Comparison of ENCODE assay signal across 2 cellular contexts in the genomic region with DNA sequence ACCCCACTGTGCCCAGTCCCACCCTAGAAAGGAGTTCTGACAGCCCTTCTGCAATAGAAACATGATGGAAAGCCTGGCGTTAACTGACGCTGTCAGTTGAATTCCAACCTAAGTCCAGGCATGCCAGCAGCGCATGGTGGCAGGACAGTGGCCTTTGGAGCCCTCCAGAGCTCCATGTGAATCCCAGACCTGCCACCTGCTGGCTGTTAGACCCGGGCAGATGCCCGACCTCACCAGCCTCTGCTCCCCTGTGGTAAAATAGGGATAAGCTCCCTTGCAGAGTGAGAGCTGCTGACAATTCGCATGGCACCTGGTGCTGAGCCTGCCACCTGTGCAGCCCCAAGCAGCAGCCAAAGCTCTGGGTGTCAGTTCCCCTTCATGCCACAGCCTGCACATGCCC.
TF ChIP-seq lines count a peak whose summit lies in the region.

No MANE protein-coding gene starts in this region.

TF ChIP-seq in WTC11, 78 proteins besides CTCF, POLR2A, EP300 and RAD21 (continued from another document):
- TF ChIP-seq, protein P1, sequence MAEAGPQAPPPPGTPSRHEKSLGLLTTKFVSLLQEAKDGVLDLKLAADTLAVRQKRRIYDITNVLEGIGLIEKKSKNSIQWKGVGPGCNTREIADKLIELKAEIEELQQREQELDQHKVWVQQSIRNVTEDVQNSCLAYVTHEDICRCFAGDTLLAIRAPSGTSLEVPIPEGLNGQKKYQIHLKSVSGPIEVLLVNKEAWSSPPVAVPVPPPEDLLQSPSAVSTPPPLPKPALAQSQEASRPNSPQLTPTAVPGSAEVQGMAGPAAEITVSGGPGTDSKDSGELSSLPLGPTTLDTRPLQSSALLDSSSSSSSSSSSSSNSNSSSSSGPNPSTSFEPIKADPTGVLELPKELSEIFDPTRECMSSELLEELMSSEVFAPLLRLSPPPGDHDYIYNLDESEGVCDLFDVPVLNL (CRISPR knock-in tag; IDR thresholded peaks at IDR 0.05; ENCODE audit: borderline replicate concordance, low read depth) = no peak
- TF ChIP-seq FOXK1 (CRISPR knock-in tag; IDR thresholded peaks at IDR 0.05) (no peak), KAT7 (CRISPR knock-in tag; IDR thresholded peaks at IDR 0.05; ENCODE audit: borderline replicate concordance) (no peak)

TF ChIP-seq in HepG2, 621 proteins besides CTCF, POLR2A, EP300 and RAD21 (continued from another document):
- TF ChIP-seq, protein P2, sequence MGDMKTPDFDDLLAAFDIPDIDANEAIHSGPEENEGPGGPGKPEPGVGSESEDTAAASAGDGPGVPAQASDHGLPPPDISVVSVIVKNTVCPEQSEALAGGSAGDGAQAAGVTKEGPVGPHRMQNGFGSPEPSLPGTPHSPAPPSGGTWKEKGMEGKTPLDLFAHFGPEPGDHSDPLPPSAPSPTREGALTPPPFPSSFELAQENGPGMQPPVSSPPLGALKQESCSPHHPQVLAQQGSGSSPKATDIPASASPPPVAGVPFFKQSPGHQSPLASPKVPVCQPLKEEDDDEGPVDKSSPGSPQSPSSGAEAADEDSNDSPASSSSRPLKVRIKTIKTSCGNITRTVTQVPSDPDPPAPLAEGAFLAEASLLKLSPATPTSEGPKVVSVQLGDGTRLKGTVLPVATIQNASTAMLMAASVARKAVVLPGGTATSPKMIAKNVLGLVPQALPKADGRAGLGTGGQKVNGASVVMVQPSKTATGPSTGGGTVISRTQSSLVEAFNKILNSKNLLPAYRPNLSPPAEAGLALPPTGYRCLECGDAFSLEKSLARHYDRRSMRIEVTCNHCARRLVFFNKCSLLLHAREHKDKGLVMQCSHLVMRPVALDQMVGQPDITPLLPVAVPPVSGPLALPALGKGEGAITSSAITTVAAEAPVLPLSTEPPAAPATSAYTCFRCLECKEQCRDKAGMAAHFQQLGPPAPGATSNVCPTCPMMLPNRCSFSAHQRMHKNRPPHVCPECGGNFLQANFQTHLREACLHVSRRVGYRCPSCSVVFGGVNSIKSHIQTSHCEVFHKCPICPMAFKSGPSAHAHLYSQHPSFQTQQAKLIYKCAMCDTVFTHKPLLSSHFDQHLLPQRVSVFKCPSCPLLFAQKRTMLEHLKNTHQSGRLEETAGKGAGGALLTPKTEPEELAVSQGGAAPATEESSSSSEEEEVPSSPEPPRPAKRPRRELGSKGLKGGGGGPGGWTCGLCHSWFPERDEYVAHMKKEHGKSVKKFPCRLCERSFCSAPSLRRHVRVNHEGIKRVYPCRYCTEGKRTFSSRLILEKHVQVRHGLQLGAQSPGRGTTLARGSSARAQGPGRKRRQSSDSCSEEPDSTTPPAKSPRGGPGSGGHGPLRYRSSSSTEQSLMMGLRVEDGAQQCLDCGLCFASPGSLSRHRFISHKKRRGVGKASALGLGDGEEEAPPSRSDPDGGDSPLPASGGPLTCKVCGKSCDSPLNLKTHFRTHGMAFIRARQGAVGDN (CRISPR knock-in tag; IDR thresholded peaks at IDR 0.05) = 0 out of 2 replicates have a peak, but pooled peaks have one; percentile 9
- TF ChIP-seq ZNF17 (CRISPR knock-in tag; IDR thresholded peaks at IDR 0.05) (no peak), ARHGAP35 (CRISPR knock-in tag; IDR thresholded peaks at IDR 0.05; ENCODE audit: borderline replicate concordance) (no peak), SP4 (CRISPR knock-in tag; IDR thresholded peaks at IDR 0.05) (no peak), ZNF530 (CRISPR knock-in tag; IDR thresholded peaks at IDR 0.05; ENCODE audit: low read depth) (no peak), MBD4 (IDR thresholded peaks at IDR 0.05; ENCODE audit: borderline replicate concordance, low read length) (no peak), ZSCAN9 (CRISPR knock-in tag; IDR thresholded peaks at IDR 0.05; ENCODE audit: borderline replicate concordance) (no peak), SUZ12 (IDR thresholded peaks at IDR 0.05; ENCODE audit: low read depth, low read length) (no peak), MTF2 (CRISPR knock-in tag; IDR thresholded peaks at IDR 0.05; ENCODE audit: borderline replicate concordance) (no peak), ZNF552 (CRISPR knock-in tag; IDR thresholded peaks at IDR 0.05; ENCODE audit: borderline replicate concordance) (no peak), HNF4A (CRISPR knock-in tag; IDR thresholded peaks at IDR 0.05) (no peak), TOPORS (CRISPR knock-in tag; IDR thresholded peaks at IDR 0.05) (no peak)
- TF ChIP-seq, protein P3, sequence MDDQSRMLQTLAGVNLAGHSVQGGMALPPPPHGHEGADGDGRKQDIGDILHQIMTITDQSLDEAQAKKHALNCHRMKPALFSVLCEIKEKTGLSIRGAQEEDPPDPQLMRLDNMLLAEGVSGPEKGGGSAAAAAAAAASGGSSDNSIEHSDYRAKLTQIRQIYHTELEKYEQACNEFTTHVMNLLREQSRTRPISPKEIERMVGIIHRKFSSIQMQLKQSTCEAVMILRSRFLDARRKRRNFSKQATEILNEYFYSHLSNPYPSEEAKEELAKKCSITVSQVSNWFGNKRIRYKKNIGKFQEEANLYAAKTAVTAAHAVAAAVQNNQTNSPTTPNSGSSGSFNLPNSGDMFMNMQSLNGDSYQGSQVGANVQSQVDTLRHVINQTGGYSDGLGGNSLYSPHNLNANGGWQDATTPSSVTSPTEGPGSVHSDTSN (CRISPR knock-in tag; IDR thresholded peaks at IDR 0.05; ENCODE audit: borderline replicate concordance) = no peak
TF ChIP-seq in HepG2: peak in this region for 2.
